ENCODE assay signal across 14 cellular contexts in the genomic region with DNA sequence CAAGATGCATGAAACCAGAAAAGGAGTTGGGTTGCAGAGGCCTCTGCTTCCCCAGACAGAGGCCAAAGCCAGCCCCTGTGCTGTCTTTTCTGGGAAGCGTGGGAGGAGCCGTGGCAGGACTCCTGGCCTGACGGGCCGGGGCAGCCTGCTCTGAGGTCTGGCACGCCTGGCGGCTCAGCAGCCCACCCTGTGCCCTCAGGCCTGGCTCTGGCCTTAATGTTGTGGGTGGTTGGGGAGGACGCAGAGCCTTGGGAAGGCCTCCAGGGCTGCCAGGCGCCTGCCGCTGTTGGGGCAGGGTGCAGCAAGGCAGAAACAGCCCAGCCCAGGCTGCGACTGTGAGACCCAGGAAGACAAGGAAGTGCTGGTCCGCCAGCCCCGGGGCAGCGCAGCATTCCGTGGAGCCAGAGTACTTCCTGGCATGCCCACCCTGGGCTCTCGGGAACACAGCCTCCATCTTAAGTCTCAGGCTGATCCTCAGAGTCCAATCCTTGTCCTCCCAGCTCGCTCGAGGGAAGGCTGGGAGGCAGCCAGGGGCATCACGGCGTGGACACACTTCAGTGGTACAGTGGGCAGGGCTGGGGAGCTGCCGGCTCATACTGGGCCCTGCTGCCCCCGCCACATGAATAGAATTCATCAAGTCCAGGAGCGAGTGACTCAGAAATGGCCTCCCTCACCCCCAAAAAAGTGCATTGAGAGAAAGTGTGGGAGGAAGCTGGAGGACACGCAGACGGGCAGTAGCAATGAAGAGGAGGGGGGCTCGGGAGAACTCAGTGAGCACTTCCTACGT.
DNase-seq lines count a peak whose midpoint lies in the region; TF ChIP-seq lines count a peak whose summit lies in the region.
"Had no signal": no experiment of that assay in that cellular context is flagged by ENCODE, and none has a peak within 500 bp of the region (broad histone marks: within the 10 kb centered on the region; RNA-seq: fewer than 3 reads in every experiment).

No MANE protein-coding gene starts in this region.

- no peaks in the 10 kb centered on the region for H3K27me3 Mint-ChIP-seq in activated CD4-positive, alpha-beta memory T cell treated with anti-CD3 and anti-CD28 coated beads, Interleukin-2, amount 10 ng/mL, durations not matched to agents 7 days and 5 days
- H3K27me3 Mint-ChIP-seq in activated CD4-positive, alpha-beta memory T cell treated with anti-CD3 and anti-CD28 coated beads for 36 hours, result no peaks in the 10 kb centered on the region
- H3K27me3 Mint-ChIP-seq: CD4-positive, alpha-beta memory T cell had no signal

- no peak overlapping the region for H3K4me2 ChIP-seq in fibroblast of lung (ENCODE audit: extremely low read depth, insufficient read depth, low read length)

- no peak overlapping the region for H3K4me3 Mint-ChIP-seq in activated CD4-positive, alpha-beta memory T cell treated with anti-CD3 and anti-CD28 coated beads, Interleukin-2, amount 10 ng/mL, durations not matched to agents 7 days and 5 days
- H3K4me3 Mint-ChIP-seq in activated CD4-positive, alpha-beta memory T cell treated with anti-CD3 and anti-CD28 coated beads for 36 hours, result no peak overlapping the region
- H3K4me3 Mint-ChIP-seq: CD4-positive, alpha-beta memory T cell had no signal

- no peaks in the 10 kb centered on the region for H3K36me3 Mint-ChIP-seq in activated CD4-positive, alpha-beta memory T cell treated with anti-CD3 and anti-CD28 coated beads, Interleukin-2, amount 10 ng/mL, durations not matched to agents 7 days and 5 days (ENCODE audit: low read depth)
- no peaks in the 10 kb centered on the region for H3K36me3 Mint-ChIP-seq in activated CD4-positive, alpha-beta memory T cell treated with anti-CD3 and anti-CD28 coated beads for 36 hours

- no peaks in the 10 kb centered on the region for H3K79me2 ChIP-seq in fibroblast of lung (ENCODE audit: control insufficient read depth, insufficient read depth, low read length)

- POLR2A ChIA-PET in activated CD4-positive, alpha-beta memory T cell treated with anti-CD3 and anti-CD28 coated beads, Interleukin-2, amount 10 ng/mL, durations not matched to agents 7 days and 5 days (lab: Charles Lee), result no interaction called here
- POLR2A ChIA-PET in activated CD4-positive, alpha-beta memory T cell treated with anti-CD3 and anti-CD28 coated beads for 36 hours (lab: Charles Lee), result no interaction called here

- no peak overlapping the region for H3K27ac Mint-ChIP-seq in activated CD4-positive, alpha-beta memory T cell treated with anti-CD3 and anti-CD28 coated beads, Interleukin-2, amount 10 ng/mL, durations not matched to agents 7 days and 5 days
- no peak overlapping the region for H3K27ac Mint-ChIP-seq in activated CD4-positive, alpha-beta memory T cell treated with anti-CD3 and anti-CD28 coated beads for 36 hours
- H3K27ac Mint-ChIP-seq: CD4-positive, alpha-beta memory T cell had no signal

- H3K4me1 ChIP-seq in fibroblast of lung (ENCODE audit: control insufficient read depth, extremely low read depth, insufficient read depth, low read length) (no peaks in the 10 kb centered on the region), tibial artery (peaks cover 0 to 10% (median 6%) of the 10 kb centered on the region in 4 donors)
- H3K4me1 ChIP-seq: SJSA1 had no signal

- CTCF ChIA-PET in activated CD4-positive, alpha-beta memory T cell treated with anti-CD3 and anti-CD28 coated beads, Interleukin-2, amount 10 ng/mL, durations not matched to agents 7 days and 5 days (lab: Charles Lee), result interaction anchor here (2.6 kb wide), 1 partner anchor 187 kb away, joined by 23 read pairs; no protein-coding TSS in a partner anchor
- CTCF ChIA-PET in activated CD4-positive, alpha-beta memory T cell treated with anti-CD3 and anti-CD28 coated beads for 36 hours (lab: Charles Lee), result interaction anchor here (1.0 to 1.5 kb wide), 2 partner anchors 188 to 190 kb away, joined by 4 to 5 read pairs; no protein-coding TSS in a partner anchor

- peak; percentile 13 for DNase-seq in activated CD4-positive, alpha-beta memory T cell treated with anti-CD3 and anti-CD28 coated beads, Interleukin-2, amount 10 ng/mL, durations not matched to agents 7 days and 5 days
- no peak for DNase-seq in activated CD4-positive, alpha-beta memory T cell treated with anti-CD3 and anti-CD28 coated beads for 36 hours
- DNase-seq in fibroblast of lung (ENCODE audit: low read depth in 2 of 2) (peak; percentile 21 to 60), medulla oblongata (ENCODE audit: extremely low spot score) (peak; percentile 59), tibial artery (peak in 1 of 2 donors; percentile 69), NCI-H187 (lab: John Stamatoyannopoulos, UW) (no peak), DMS79 (lab: John Stamatoyannopoulos, UW) (no peak), cerebellum (ENCODE audit: low spot score) (no peak)
- DNase-seq: CD4-positive, alpha-beta memory T cell; GF-D8; NCI-H2171 treated with DMSO at 0.1 percent for 48 hours had no signal

- H3K27me3 ChIP-seq in fibroblast of lung (ENCODE audit: control insufficient read depth, insufficient read depth, low read length) (no peaks in the 10 kb centered on the region), tibial artery (no peaks in the 10 kb centered on the region)
- H3K27me3 ChIP-seq: dorsolateral prefrontal cortex, SJSA1 had no signal

- no peaks in the 10 kb centered on the region for H3K4me1 Mint-ChIP-seq in activated CD4-positive, alpha-beta memory T cell treated with anti-CD3 and anti-CD28 coated beads, Interleukin-2, amount 10 ng/mL, durations not matched to agents 7 days and 5 days
- no peaks in the 10 kb centered on the region for H3K4me1 Mint-ChIP-seq in activated CD4-positive, alpha-beta memory T cell treated with anti-CD3 and anti-CD28 coated beads for 36 hours (ENCODE audit: low read depth)
- H3K4me1 Mint-ChIP-seq: CD4-positive, alpha-beta memory T cell had no signal

- H3K36me3 ChIP-seq in fibroblast of lung (ENCODE audit: control insufficient read depth, insufficient read depth, low read length) (no peaks in the 10 kb centered on the region), tibial artery (peaks cover 0 to 7% (median 4%) of the 10 kb centered on the region in 3 donors)
- H3K36me3 ChIP-seq: SJSA1 had no signal

- TF ChIP-seq CTCF in fibroblast of lung (conservative IDR thresholded peaks at IDR 0.05 in 1 of 2, IDR thresholded peaks at IDR 0.05 in 1 of 2; ENCODE audit: low read depth in 1 of 2, low read length in 2 of 2), result no peak
- no peak for TF ChIP-seq CTCF in tibial artery (IDR thresholded peaks at IDR 0.05)

- H3K27ac ChIP-seq in fibroblast of lung (ENCODE audit: insufficient read depth, low read length) (no peak overlapping the region), tibial artery (peak overlapping the region; percentile 71 to 72)
- H3K27ac ChIP-seq: 22Rv1, SJSA1 had no signal

- H3K9ac ChIP-seq in fibroblast of lung (ENCODE audit: insufficient read depth, low read length), result no peak overlapping the region

- H4K20me1 ChIP-seq in fibroblast of lung (ENCODE audit: control insufficient read depth, extremely low read depth, insufficient read depth, low read length), result no peaks in the 10 kb centered on the region

- H3K4me3 ChIP-seq in fibroblast of lung (replicated peaks in 1 of 4; ENCODE audit: control extremely low read depth in 1 of 4, insufficient read depth in 1 of 4, low read depth in 3 of 4, low read length in 4 of 4), result no peak overlapping the region
- H3K4me3 ChIP-seq in tibial artery, result peak overlapping the region in 1 of 2 donors; percentile 34
- H3K4me3 ChIP-seq: dorsolateral prefrontal cortex, SJSA1 had no signal

- H2AFZ ChIP-seq in fibroblast of lung (ENCODE audit: low read length), result no peak overlapping the region

- no peaks in the 10 kb centered on the region for H3K9me3 ChIP-seq in fibroblast of lung (ENCODE audit: control insufficient read depth, insufficient read depth, low read depth, low read length)
- H3K9me3 ChIP-seq in tibial artery, result no peaks in the 10 kb centered on the region
- H3K9me3 ChIP-seq: SJSA1 had no signal

- intact Hi-C loops in activated CD4-positive, alpha-beta memory T cell treated with anti-CD3 and anti-CD28 coated beads for 36 hours (cut with micrococcal nuclease), result loop anchor here (5.0 kb wide), 2 partner anchors 82 to 97 kb away; a partner anchor contains a TSS
- intact Hi-C loops in tibial artery (cut with DNase I; ENCODE audit: low total_unique reads), result loop anchor here (5.0 kb wide), 2 partner anchors 167 to 187 kb away; no protein-coding TSS in a partner anchor

- H3K9me3 Mint-ChIP-seq in activated CD4-positive, alpha-beta memory T cell treated with anti-CD3 and anti-CD28 coated beads, Interleukin-2, amount 10 ng/mL, durations not matched to agents 7 days and 5 days, result no peaks in the 10 kb centered on the region
- H3K9me3 Mint-ChIP-seq in activated CD4-positive, alpha-beta memory T cell treated with anti-CD3 and anti-CD28 coated beads for 36 hours, result no peaks in the 10 kb centered on the region
- H3K9me3 Mint-ChIP-seq: CD4-positive, alpha-beta memory T cell had no signal

Comparison
In these comparisons a context has a peak if more than half of its experiments do, and no peak if none do; other contexts are left out.
1. DNase-seq: peak in activated CD4-positive, alpha-beta memory T cell treated with anti-CD3 and anti-CD28 coated beads, Interleukin-2, amount 10 ng/mL, durations not matched to agents 7 days and 5 days (single experiment), fibroblast of lung (2 of 2) and medulla oblongata (single experiment); none in activated CD4-positive, alpha-beta memory T cell treated with anti-CD3 and anti-CD28 coated beads for 36 hours (single experiment), NCI-H187 (0 of 2), DMS79 (single experiment) and cerebellum (single experiment).